Comparison of ENCODE assay signal across 8 cellular contexts in the genomic region with DNA sequence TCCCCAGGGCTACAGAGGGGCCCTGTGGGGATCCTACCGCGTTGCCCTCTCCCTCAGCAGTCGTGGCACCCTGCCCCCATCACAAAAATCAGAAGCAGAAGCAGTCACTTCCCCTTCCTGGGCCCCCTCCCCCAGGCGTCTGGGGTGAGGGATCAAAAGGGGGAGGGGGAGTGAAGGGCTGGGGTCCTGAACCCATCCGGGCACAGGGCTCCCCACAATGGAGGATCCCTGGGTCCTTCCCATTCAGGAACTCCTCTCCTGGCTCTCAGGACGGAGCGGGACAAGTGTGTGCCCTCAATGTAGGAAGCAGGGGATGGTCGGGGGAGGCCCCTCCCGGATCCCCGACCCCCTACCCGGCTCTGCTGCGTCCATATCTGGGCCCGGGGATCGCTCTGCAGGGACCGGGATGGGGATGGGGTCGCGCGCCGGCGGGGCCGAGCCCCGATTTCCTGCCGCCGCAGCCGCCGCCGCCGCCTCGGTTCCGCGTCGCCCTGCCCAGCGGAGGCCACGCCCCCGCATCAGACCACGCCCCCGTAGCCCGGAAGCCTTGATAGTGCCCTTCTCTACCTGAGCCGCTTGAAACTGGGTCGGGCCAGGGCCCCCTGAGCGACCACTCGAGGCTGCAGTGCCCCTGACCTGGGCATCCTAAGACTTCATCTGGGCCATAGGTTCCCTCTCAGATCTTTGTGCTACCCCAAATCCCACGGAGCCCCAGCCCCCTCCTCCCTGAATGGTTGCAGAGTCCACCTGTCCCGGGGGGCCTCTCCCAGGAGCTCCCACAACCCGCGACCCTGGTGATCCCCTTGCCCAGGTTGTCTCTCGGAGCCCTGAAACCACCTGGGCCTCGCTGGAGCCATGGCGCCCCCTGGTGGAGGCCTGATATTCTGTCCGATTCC. TPM values are rescaled to one million over a fixed set of nuclear protein-coding genes. Genes with fewer than 3 reads are reported as not detected.
A peak's percentile ranks its signal among the peaks of the same experiment; 100 is the strongest.
DNase-seq lines count a peak whose midpoint lies in the region; ATAC-seq and TF ChIP-seq lines count a peak whose summit lies in the region.

Gene GMIP, minus strand, starts transcription at position 500 of the 896 bp plus-strand sequence. Its CDS starts 128 bp downstream, at position 372.

- H3K4me3 Mint-ChIP-seq in activated B cell treated with CpG ODN at 0.5 μM for 24 hours: peak within 1 kb of the TSS; percentile 99

- POLR2A ChIA-PET in activated B cell treated with CpG ODN at 0.5 μM for 24 hours (lab: Charles Lee): interaction anchor here (0.5 to 2.2 kb wide), 12 partner anchors 15 to 282 kb away, joined by 3 to 42 read pairs (median 6); partner anchors contain the start of genes ATP13A1, LPAR2, ZNF101 and ZNF14

- intact Hi-C loops in activated B cell treated with CpG ODN at 0.5 μM for 24 hours (cut with micrococcal nuclease): loop anchor here (1.0 to 5.0 kb wide), 13 partner anchors 15 to 635 kb away; partner anchors contain the start of genes ATP13A1, LPAR2, NDUFA13 and PBX4

- ATAC-seq in HG02870 (IDR thresholded peaks at IDR 0.05; ENCODE audit: unreplicated experiment) (peak; percentile 59), activated B cell treated with CpG ODN at 0.5 μM for 24 hours (ENCODE audit: low read depth) (peak; percentile 89)

- peak within 1 kb of the TSS; percentile 96 for H3K27ac Mint-ChIP-seq in activated B cell treated with CpG ODN at 0.5 μM for 24 hours

- H3K4me1 Mint-ChIP-seq in activated B cell treated with CpG ODN at 0.5 μM for 24 hours: peaks cover 19% of the 10 kb centered on the region

- DNase-seq in NCI-H2081 (lab: John Stamatoyannopoulos, UW): peak; percentile 42 to 55
- DNase-seq in NCI-H2081 treated with DMSO at 0.1 percent for 48 hours (lab: John Stamatoyannopoulos, UW): no peak
- peak; percentile 45 for DNase-seq in NCI-H2029 treated with DMSO at 0.1 percent for 48 hours (lab: John Stamatoyannopoulos, UW)
- DNase-seq in activated B cell treated with CpG ODN at 0.5 μM for 24 hours: peak; percentile 89
- peak; percentile 85 for DNase-seq in central memory CD4-positive, alpha-beta T cell
- peak; percentile 48 for DNase-seq in kidney glomerular epithelial cell (lab: John Stamatoyannopoulos, UW)
- DNase-seq in stimulated activated CD4-positive, alpha-beta T cell treated with anti-CD3 and anti-CD28 coated beads, Interleukin-1b, Interleukin-23, amount 100 ng/mL, for 4 hours (ENCODE audit: low read depth in 2 of 2): peak; percentile 84

- H3K9me3 Mint-ChIP-seq in activated B cell treated with CpG ODN at 0.5 μM for 24 hours: no peaks in the 10 kb centered on the region

- no peak for TF ChIP-seq CTCF in activated B cell treated with CpG ODN at 0.5 μM for 24 hours (IDR thresholded peaks at IDR 0.05)

- peaks cover 79% of the 10 kb centered on the region for H3K36me3 Mint-ChIP-seq in activated B cell treated with CpG ODN at 0.5 μM for 24 hours (ENCODE audit: low read depth)

- CTCF ChIA-PET in activated B cell treated with CpG ODN at 0.5 μM for 24 hours (lab: Charles Lee): interaction anchor here (0.7 to 2.4 kb wide), 13 partner anchors 10 to 316 kb away, joined by 3 to 46 read pairs (median 4); partner anchors contain the start of genes CILP2 and ZNF101

- H3K27me3 Mint-ChIP-seq in activated B cell treated with CpG ODN at 0.5 μM for 24 hours: no peaks in the 10 kb centered on the region

RNA-seq across cellular contexts. Expression of gene GMIP, which starts in this region (rescaled TPM):
- total RNA-seq in activated B cell treated with CpG ODN at 0.5 μM for 24 hours: 129 and 130 TPM in 2 replicates
